1 cellular context compared by ENCODE assay signal in the genomic region with DNA sequence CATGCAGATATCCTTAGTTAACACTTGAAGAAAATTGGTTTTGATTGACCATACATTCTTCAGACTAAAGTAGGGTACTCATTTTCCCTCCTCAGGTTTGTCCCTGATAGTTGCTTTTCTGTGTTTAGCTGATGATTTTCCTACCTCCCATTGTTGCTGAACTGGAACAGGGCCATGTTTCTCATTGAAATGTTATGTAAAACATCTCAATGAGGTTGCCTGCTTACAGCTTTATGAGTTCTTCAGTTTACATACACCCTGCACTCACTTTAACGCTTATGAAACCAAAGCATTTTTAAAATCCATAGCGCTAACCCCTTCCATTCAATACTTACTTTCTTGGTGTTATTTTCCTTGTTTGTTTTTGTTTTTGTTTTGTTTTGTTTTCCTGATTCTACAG.
TF ChIP-seq lines count a peak whose summit lies in the region.

No MANE protein-coding gene starts in this region.

TF ChIP-seq in GM23338, 12 proteins besides CTCF, POLR2A, EP300 and RAD21 (continued from another document):
- TF ChIP-seq, protein P1, sequence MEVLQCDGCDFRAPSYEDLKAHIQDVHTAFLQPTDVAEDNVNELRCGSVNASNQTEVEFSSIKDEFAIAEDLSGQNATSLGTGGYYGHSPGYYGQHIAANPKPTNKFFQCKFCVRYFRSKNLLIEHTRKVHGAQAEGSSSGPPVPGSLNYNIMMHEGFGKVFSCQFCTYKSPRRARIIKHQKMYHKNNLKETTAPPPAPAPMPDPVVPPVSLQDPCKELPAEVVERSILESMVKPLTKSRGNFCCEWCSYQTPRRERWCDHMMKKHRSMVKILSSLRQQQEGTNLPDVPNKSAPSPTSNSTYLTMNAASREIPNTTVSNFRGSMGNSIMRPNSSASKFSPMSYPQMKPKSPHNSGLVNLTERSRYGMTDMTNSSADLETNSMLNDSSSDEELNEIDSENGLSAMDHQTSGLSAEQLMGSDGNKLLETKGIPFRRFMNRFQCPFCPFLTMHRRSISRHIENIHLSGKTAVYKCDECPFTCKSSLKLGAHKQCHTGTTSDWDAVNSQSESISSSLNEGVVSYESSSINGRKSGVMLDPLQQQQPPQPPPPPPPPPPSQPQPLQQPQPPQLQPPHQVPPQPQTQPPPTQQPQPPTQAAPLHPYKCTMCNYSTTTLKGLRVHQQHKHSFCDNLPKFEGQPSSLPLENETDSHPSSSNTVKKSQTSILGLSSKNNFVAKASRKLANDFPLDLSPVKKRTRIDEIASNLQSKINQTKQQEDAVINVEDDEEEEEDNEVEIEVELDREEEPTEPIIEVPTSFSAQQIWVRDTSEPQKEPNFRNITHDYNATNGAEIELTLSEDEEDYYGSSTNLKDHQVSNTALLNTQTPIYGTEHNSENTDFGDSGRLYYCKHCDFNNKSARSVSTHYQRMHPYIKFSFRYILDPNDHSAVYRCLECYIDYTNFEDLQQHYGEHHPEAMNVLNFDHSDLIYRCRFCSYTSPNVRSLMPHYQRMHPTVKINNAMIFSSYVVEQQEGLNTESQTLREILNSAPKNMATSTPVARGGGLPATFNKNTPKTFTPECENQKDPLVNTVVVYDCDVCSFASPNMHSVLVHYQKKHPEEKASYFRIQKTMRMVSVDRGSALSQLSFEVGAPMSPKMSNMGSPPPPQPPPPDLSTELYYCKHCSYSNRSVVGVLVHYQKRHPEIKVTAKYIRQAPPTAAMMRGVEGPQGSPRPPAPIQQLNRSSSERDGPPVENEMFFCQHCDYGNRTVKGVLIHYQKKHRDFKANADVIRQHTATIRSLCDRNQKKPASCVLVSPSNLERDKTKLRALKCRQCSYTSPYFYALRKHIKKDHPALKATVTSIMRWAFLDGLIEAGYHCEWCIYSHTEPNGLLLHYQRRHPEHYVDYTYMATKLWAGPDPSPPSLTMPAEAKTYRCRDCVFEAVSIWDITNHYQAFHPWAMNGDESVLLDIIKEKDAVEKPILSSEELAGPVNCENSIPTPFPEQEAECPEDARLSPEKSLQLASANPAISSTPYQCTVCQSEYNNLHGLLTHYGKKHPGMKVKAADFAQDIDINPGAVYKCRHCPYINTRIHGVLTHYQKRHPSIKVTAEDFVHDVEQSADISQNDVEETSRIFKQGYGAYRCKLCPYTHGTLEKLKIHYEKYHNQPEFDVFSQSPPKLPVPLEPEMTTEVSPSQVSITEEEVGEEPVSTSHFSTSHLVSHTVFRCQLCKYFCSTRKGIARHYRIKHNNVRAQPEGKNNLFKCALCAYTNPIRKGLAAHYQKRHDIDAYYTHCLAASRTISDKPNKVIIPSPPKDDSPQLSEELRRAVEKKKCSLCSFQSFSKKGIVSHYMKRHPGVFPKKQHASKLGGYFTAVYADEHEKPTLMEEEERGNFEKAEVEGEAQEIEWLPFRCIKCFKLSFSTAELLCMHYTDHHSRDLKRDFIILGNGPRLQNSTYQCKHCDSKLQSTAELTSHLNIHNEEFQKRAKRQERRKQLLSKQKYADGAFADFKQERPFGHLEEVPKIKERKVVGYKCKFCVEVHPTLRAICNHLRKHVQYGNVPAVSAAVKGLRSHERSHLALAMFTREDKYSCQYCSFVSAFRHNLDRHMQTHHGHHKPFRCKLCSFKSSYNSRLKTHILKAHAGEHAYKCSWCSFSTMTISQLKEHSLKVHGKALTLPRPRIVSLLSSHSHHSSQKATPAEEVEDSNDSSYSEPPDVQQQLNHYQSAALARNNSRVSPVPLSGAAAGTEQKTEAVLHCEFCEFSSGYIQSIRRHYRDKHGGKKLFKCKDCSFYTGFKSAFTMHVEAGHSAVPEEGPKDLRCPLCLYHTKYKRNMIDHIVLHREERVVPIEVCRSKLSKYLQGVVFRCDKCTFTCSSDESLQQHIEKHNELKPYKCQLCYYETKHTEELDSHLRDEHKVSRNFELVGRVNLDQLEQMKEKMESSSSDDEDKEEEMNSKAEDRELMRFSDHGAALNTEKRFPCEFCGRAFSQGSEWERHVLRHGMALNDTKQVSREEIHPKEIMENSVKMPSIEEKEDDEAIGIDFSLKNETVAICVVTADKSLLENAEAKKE (CRISPR knock-in tag; IDR thresholded peaks at IDR 0.05), result no peak
- no peak for TF ChIP-seq CREB1 (CRISPR knock-in tag; IDR thresholded peaks at IDR 0.05; ENCODE audit: low read depth)
- TF ChIP-seq POLR2AphosphoS5 (IDR thresholded peaks at IDR 0.05; ENCODE audit: low read depth), result no peak
- TF ChIP-seq, protein P2, sequence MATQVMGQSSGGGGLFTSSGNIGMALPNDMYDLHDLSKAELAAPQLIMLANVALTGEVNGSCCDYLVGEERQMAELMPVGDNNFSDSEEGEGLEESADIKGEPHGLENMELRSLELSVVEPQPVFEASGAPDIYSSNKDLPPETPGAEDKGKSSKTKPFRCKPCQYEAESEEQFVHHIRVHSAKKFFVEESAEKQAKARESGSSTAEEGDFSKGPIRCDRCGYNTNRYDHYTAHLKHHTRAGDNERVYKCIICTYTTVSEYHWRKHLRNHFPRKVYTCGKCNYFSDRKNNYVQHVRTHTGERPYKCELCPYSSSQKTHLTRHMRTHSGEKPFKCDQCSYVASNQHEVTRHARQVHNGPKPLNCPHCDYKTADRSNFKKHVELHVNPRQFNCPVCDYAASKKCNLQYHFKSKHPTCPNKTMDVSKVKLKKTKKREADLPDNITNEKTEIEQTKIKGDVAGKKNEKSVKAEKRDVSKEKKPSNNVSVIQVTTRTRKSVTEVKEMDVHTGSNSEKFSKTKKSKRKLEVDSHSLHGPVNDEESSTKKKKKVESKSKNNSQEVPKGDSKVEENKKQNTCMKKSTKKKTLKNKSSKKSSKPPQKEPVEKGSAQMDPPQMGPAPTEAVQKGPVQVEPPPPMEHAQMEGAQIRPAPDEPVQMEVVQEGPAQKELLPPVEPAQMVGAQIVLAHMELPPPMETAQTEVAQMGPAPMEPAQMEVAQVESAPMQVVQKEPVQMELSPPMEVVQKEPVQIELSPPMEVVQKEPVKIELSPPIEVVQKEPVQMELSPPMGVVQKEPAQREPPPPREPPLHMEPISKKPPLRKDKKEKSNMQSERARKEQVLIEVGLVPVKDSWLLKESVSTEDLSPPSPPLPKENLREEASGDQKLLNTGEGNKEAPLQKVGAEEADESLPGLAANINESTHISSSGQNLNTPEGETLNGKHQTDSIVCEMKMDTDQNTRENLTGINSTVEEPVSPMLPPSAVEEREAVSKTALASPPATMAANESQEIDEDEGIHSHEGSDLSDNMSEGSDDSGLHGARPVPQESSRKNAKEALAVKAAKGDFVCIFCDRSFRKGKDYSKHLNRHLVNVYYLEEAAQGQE (IDR thresholded peaks at IDR 0.05; ENCODE audit: unreplicated experiment), result no peak
- no peak for TF ChIP-seq JUNB (IDR thresholded peaks at IDR 0.05; ENCODE audit: unreplicated experiment)
- TF ChIP-seq EZH2phosphoT487 (IDR thresholded peaks at IDR 0.05; ENCODE audit: unreplicated experiment), result no peak
- no peak for TF ChIP-seq ZNF331 (CRISPR knock-in tag; IDR thresholded peaks at IDR 0.05; ENCODE audit: low read depth)
- TF ChIP-seq, protein P3, sequence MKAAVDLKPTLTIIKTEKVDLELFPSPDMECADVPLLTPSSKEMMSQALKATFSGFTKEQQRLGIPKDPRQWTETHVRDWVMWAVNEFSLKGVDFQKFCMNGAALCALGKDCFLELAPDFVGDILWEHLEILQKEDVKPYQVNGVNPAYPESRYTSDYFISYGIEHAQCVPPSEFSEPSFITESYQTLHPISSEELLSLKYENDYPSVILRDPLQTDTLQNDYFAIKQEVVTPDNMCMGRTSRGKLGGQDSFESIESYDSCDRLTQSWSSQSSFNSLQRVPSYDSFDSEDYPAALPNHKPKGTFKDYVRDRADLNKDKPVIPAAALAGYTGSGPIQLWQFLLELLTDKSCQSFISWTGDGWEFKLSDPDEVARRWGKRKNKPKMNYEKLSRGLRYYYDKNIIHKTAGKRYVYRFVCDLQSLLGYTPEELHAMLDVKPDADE (IDR thresholded peaks at IDR 0.05), result no peak
- TF ChIP-seq EZH2 (IDR thresholded peaks at IDR 0.05; ENCODE audit: low read depth, unreplicated experiment), result no peak
- no peak for TF ChIP-seq NANOG (IDR thresholded peaks at IDR 0.05; ENCODE audit: borderline replicate concordance)
